In genomic region chr17:31248986-31249385, GRCh38 we compare ENCODE assay signal across 18 cellular contexts. TPM values are rescaled to one million over a fixed set of nuclear protein-coding genes. Genes with fewer than 3 reads are reported as not detected.
DNase-seq lines count a peak whose midpoint lies in the region; ATAC-seq, FAIRE-seq and TF ChIP-seq lines count a peak whose summit lies in the region.
"Had no signal": no experiment of that assay in that cellular context is flagged by ENCODE, and none has a peak within 500 bp of the region (broad histone marks: within the 10 kb centered on the region; RNA-seq: fewer than 3 reads in every experiment).

No MANE protein-coding gene starts in this region.

- no peaks in the 10 kb centered on the region for H3K27me3 ChIP-seq in SJSA1 (replicated peaks)
- H3K27me3 ChIP-seq: sigmoid colon had no signal

- no peaks in the 10 kb centered on the region for H3K9me3 ChIP-seq in SJSA1 (replicated peaks)
- H3K9me3 ChIP-seq: left ventricle myocardium inferior, sigmoid colon had no signal

- FAIRE-seq in H54 (lab: Jason Lieb, UNC): no peak

- no peaks in the 10 kb centered on the region for H3K9me3 Mint-ChIP-seq in osteocyte (ENCODE audit: unreplicated experiment)
- H3K9me3 Mint-ChIP-seq: CD8-positive, alpha-beta T cell; dendritic cell treated with granulocyte-macrophage colony-stimulating factor and Interleukin-4, amounts not matched to agents 40 ng/mL and 50 ng/mL, for 4 days; IgD-negative memory B cell; natural killer cell had no signal

- TF ChIP-seq POLR2A in H54 (IDR thresholded peaks at IDR 0.05; ENCODE audit: low read depth, low read length): no peak

- H3K4me3 Mint-ChIP-seq in osteocyte (ENCODE audit: unreplicated experiment): no peak overlapping the region
- H3K4me3 Mint-ChIP-seq: CD8-positive, alpha-beta T cell; dendritic cell treated with granulocyte-macrophage colony-stimulating factor and Interleukin-4, amounts not matched to agents 40 ng/mL and 50 ng/mL, for 4 days; IgD-negative memory B cell; natural killer cell had no signal

- H3K4me1 Mint-ChIP-seq in osteocyte (ENCODE audit: unreplicated experiment): peaks cover 28% of the 10 kb centered on the region

- peak overlapping the region; percentile 54 for H3K27ac Mint-ChIP-seq in osteocyte (ENCODE audit: unreplicated experiment)
- H3K27ac Mint-ChIP-seq: CD8-positive, alpha-beta T cell; dendritic cell treated with granulocyte-macrophage colony-stimulating factor and Interleukin-4, amounts not matched to agents 40 ng/mL and 50 ng/mL, for 4 days had no signal

- peak overlapping the region; percentile 86 for H3K27ac ChIP-seq in SJSA1
- H3K27ac ChIP-seq: sigmoid colon had no signal

- H3K4me1 ChIP-seq in SJSA1 (replicated peaks): peaks cover 32% of the 10 kb centered on the region
- H3K4me1 ChIP-seq: sigmoid colon had no signal

- TF ChIP-seq CTCF in epithelial cell of esophagus (IDR thresholded peaks at IDR 0.05; ENCODE audit: insufficient read depth, low read depth, low read length, missing control alignments): no peak
- no peak for TF ChIP-seq CTCF in osteocyte (IDR thresholded peaks at IDR 0.05)

- peak; percentile 94 for DNase-seq in ELR (ENCODE audit: low read depth)
- DNase-seq in SJSA1 (ENCODE audit: low read depth in 1 of 2, low spot score in 2 of 2): peak in 1 of 2 experiments; percentile 76
- DNase-seq in epithelial cell of esophagus (ENCODE audit: low read depth): peak; percentile 39
- DNase-seq in osteocyte (ENCODE audit: extremely low spot score, unreplicated experiment): no peak
- DNase-seq in DMS 273 (lab: John Stamatoyannopoulos, UW; ENCODE audit: unreplicated experiment): no peak
- DNase-seq in H54 (ENCODE audit: insufficient read length, low spot score): no peak
- DNase-seq: activated naive CD4-positive, alpha-beta T cell treated with Interleukin-2 at 50 U/mL for 16 hours; CD8-positive, alpha-beta T cell; glutamatergic neuron; left ventricle myocardium inferior; natural killer cell; NCI-H1417; SHP77 treated with DMSO at 0.1 percent for 48 hours; sigmoid colon had no signal

- no peak overlapping the region for H3K4me3 ChIP-seq in SJSA1
- no peak overlapping the region for H3K4me3 ChIP-seq in epithelial cell of esophagus (ENCODE audit: low read length)
- H3K4me3 ChIP-seq: left ventricle myocardium inferior, sigmoid colon had no signal

- H3K36me3 ChIP-seq in SJSA1: peaks cover 63% of the 10 kb centered on the region

- no peaks in the 10 kb centered on the region for H3K27me3 Mint-ChIP-seq in osteocyte (ENCODE audit: unreplicated experiment)
- H3K27me3 Mint-ChIP-seq: dendritic cell treated with granulocyte-macrophage colony-stimulating factor and Interleukin-4, amounts not matched to agents 40 ng/mL and 50 ng/mL, for 4 days; IgD-negative memory B cell had no signal

- H3K36me3 Mint-ChIP-seq in osteocyte (ENCODE audit: unreplicated experiment): peaks cover 36% of the 10 kb centered on the region
- H3K36me3 Mint-ChIP-seq: natural killer cell had no signal

- ATAC-seq in HG03460 (IDR thresholded peaks at IDR 0.05; ENCODE audit: unreplicated experiment): no peak
- no peak for ATAC-seq in HG03442 (IDR thresholded peaks at IDR 0.05; ENCODE audit: unreplicated experiment)
- ATAC-seq: CD8-positive, alpha-beta T cell; natural killer cell had no signal

RNA-seq across cellular contexts. Expression of gene OMG, which starts 48.1 kb away (rescaled TPM):
- not detected in 2 replicates for total RNA-seq in SJSA1 (2014; rRNA removed; shearing (Covaris generic))
- total RNA-seq in osteocyte: not detected in 2 replicates

Comparison
In these comparisons a context has a peak if more than half of its experiments do, and no peak if none do; other contexts are left out.
1. DNase-seq: peak in ELR (single experiment) and epithelial cell of esophagus (single experiment); none in osteocyte (single experiment), DMS 273 (single experiment) and H54 (single experiment).